Comparison of ENCODE assay signal across 8 cellular contexts in the genomic region with DNA sequence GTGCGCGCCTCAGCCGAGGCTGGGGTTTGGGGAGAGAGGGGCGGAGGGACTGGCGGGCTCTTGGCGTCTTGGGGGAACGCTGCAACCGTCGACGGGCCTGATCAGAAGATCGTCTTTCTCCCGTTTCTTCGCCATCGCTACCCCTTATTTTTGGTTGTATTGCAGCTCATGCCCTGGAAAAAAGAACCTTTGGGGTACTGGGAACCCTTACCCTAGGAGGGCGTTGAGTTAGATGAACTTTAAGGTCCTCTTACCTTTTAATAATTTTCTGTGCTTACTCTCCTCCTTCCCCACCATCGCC. TPM values are rescaled to one million over a fixed set of nuclear protein-coding genes. Genes with fewer than 3 reads are reported as not detected.
DNase-seq lines count a peak whose midpoint lies in the region; ATAC-seq and TF ChIP-seq lines count a peak whose summit lies in the region.

No MANE protein-coding gene starts in this region.

- DNase-seq in HAP-1 (ENCODE audit: low spot score in 2 of 2), result no peak
- no peak for DNase-seq in WTC11 (ENCODE audit: low spot score)
- DNase-seq in foreskin keratinocyte, result no peak
- peak; percentile 72 for DNase-seq in stimulated activated CD8-positive, alpha-beta memory T cell treated with anti-CD3 and anti-CD28 coated beads, Interleukin-4, amount 100 ng/mL, for 24 hours (ENCODE audit: low read depth)
- DNase-seq in C1 segment of cervical spinal cord (lab: John Stamatoyannopoulos, UW), result no peak

- H3K9ac ChIP-seq in ES-I3 (ENCODE audit: low read depth, low read length), result peak overlapping the region; percentile 99

- H3K4me3 ChIP-seq in HAP-1, result peak overlapping the region; percentile 87

- peak overlapping the region; percentile 92 for H3K27ac ChIP-seq in foreskin keratinocyte

- H3K27me3 ChIP-seq in HAP-1 (ENCODE audit: low read depth), result no peaks in the 10 kb centered on the region
- H3K27me3 ChIP-seq in foreskin keratinocyte, result no peaks in the 10 kb centered on the region

- TF ChIP-seq CTCF in WTC11 (IDR thresholded peaks at IDR 0.05) (no peak), foreskin keratinocyte (conservative IDR thresholded peaks at IDR 0.05) (no peak)

- peaks cover 26% of the 10 kb centered on the region for H3K4me1 Mint-ChIP-seq in WTC11

- ATAC-seq in WTC11 (no peak), foreskin keratinocyte (no peak), GM18498 (IDR thresholded peaks at IDR 0.05; ENCODE audit: unreplicated experiment) (no peak), HG03565 (IDR thresholded peaks at IDR 0.05; ENCODE audit: unreplicated experiment) (no peak)

- peaks cover 35% of the 10 kb centered on the region for H3K36me3 Mint-ChIP-seq in WTC11

- peak overlapping the region; percentile 97 for H3K4me3 Mint-ChIP-seq in WTC11

- H3K9me3 Mint-ChIP-seq in WTC11, result peaks cover 8% of the 10 kb centered on the region

- H3K27ac Mint-ChIP-seq in WTC11, result peak overlapping the region; percentile 99

- H3K4me1 ChIP-seq in ES-I3 (ENCODE audit: insufficient read depth, low read length), result no peaks in the 10 kb centered on the region
- H3K4me1 ChIP-seq in HAP-1, result peaks cover 13% of the 10 kb centered on the region
- no peaks in the 10 kb centered on the region for H3K4me1 ChIP-seq in foreskin keratinocyte

- H3K9me3 ChIP-seq in ES-I3 (ENCODE audit: control insufficient read depth, insufficient read depth, low read length), result no peaks in the 10 kb centered on the region
- no peaks in the 10 kb centered on the region for H3K9me3 ChIP-seq in HAP-1

- POLR2A ChIA-PET in WTC11 (lab: Charles Lee), result interaction anchor here (0.6 to 1.8 kb wide), 21 partner anchors 10 to 415 kb away, joined by 3 to 34 read pairs (median 4); a partner anchor contains a TSS

- CTCF ChIA-PET in WTC11 (lab: Charles Lee), result interaction anchor here (0.5 to 1.7 kb wide), 11 partner anchors 11 to 219 kb away, joined by 3 to 19 read pairs (median 4); a partner anchor contains a TSS

- in situ Hi-C loops in HAP-1 (cut with MboI; ENCODE audit: low sequenced_read_pairs), result no loop called here

- H3K36me3 ChIP-seq in ES-I3 (ENCODE audit: insufficient read depth, low read length) (no peaks in the 10 kb centered on the region), HAP-1 (replicated peaks) (peaks cover 9% of the 10 kb centered on the region)

- no peaks in the 10 kb centered on the region for H3K27me3 Mint-ChIP-seq in WTC11 (ENCODE audit: low read depth)

TF ChIP-seq in WTC11, 78 proteins besides CTCF, POLR2A, EP300 and RAD21:
- 0 out of 2 replicates have a peak, but pooled peaks have one; percentile 12 for TF ChIP-seq NFATC4 (CRISPR knock-in tag; IDR thresholded peaks at IDR 0.05)
- TF ChIP-seq GTF2I (CRISPR knock-in tag; conservative IDR thresholded peaks at IDR 0.05), result no peak

RNA-seq across cellular contexts. Expression of a gene that starts 0.7 kb away (rescaled TPM):
- total RNA-seq in WTC11 (2021) (122 to 126 TPM (median 126 TPM) in 3 replicates), foreskin keratinocyte (37.6 and 43.8 TPM in 2 replicates)
- polyA plus RNA-seq in foreskin keratinocyte, result 47.6 and 61.0 TPM in 2 replicates

RNA-seq across cellular contexts. Expression of a gene that starts 40.7 kb away (rescaled TPM):
- not detected in 3 replicates for total RNA-seq in WTC11 (2021)
- not detected in 2 replicates for total RNA-seq in foreskin keratinocyte
- not detected in 2 replicates for polyA plus RNA-seq in foreskin keratinocyte

RNA-seq across cellular contexts. Expression of a gene that starts 47.3 kb away (rescaled TPM):
- total RNA-seq in WTC11 (2021) (0.85 to 1.8 TPM (median 1.1 TPM) in 3 replicates), foreskin keratinocyte (0.21 TPM in 1 of 2 replicates, not detected in the other)
- polyA plus RNA-seq in foreskin keratinocyte, result 0.12 TPM in 1 of 2 replicates, not detected in the other

RNA-seq across cellular contexts. Expression of a gene that starts 48.8 kb away (rescaled TPM):
- total RNA-seq in WTC11 (2021), result 228 to 290 TPM (median 233 TPM) in 3 replicates
- total RNA-seq in foreskin keratinocyte, result 246 and 255 TPM in 2 replicates
- polyA plus RNA-seq in foreskin keratinocyte, result 78.7 and 93.5 TPM in 2 replicates

RNA-seq across cellular contexts. Expression of a gene that starts 52.5 kb away (rescaled TPM):
- total RNA-seq in WTC11 (2021), result 2.5 to 3.3 TPM (median 3.2 TPM) in 3 replicates
- total RNA-seq in foreskin keratinocyte, result 1.4 and 1.6 TPM in 2 replicates
- 1.6 TPM in 2 replicates for polyA plus RNA-seq in foreskin keratinocyte
